15 cellular contexts compared by ENCODE assay signal in the genomic region with DNA sequence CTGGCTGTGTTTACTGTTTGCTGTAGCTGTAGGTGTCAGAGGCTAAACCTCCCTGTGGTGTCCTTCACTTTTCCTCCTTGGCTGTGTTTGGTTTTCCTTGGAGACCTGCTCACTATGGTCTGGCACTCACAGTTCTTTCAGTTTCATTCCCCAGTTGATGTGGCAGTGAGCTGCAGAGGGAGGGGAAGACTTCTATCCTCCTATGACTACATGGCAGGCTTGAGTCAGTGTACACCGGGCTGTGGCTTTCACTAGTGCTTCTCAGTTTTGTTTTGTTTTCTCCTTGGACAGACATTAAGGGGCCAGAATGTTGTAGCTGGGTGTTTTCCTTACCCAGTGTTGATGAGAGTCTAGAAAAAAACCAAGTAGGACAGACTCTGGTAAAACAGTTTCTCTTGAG. TPM values are rescaled to one million over a fixed set of nuclear protein-coding genes. Genes with fewer than 3 reads are reported as not detected.
DNase-seq lines count a peak whose midpoint lies in the region; ATAC-seq, FAIRE-seq and TF ChIP-seq lines count a peak whose summit lies in the region.
"Not testable (repeated sequence)": the region's sequence is repeated elsewhere in the genome, so short reads cannot be mapped to it uniquely, and the experiment has no call there.
"Had no signal": no experiment of that assay in that cellular context is flagged by ENCODE, and none has a peak within 500 bp of the region (broad histone marks: within the 10 kb centered on the region; RNA-seq: fewer than 3 reads in every experiment).

No MANE protein-coding gene starts in this region.

- in situ Hi-C loops in GM12878 (cut with MboI): not testable (repeated sequence)

- RAD21 ChIA-PET in GM12878 (lab: Charles Lee; ENCODE audit: unreplicated experiment): not testable (repeated sequence)

- CTCF ChIA-PET in GM12878 (lab: Yijun Ruan, JAX): not testable (repeated sequence)

- peak; percentile 13 for FAIRE-seq in GM12878 (lab: Jason Lieb, UNC)

- not testable (repeated sequence) for H3K27me3 ChIP-seq in GM12878 (replicated peaks in 1 of 2; ENCODE audit: control insufficient read depth in 2 of 2, insufficient read depth in 2 of 2, low read length in 1 of 2)

- not testable (repeated sequence) for H3K4me1 ChIP-seq in GM12878 (ENCODE audit: control insufficient read depth, insufficient read depth, low read length)

- not testable (repeated sequence) for TF ChIP-seq CTCF in GM12878 (IDR thresholded peaks at IDR 0.05 in 2 of 3, conservative IDR thresholded peaks at IDR 0.05 in 1 of 3; ENCODE audit: control insufficient read depth in 2 of 3, extremely low read depth in 1 of 3, insufficient read depth in 1 of 3, low read depth in 3 of 3, low read length in 3 of 3)

- not testable (repeated sequence) for DNase-seq in GM12878 (ENCODE audit: low read depth, low spot score); stimulated activated naive CD8-positive, alpha-beta T cell treated with anti-CD3 and anti-CD28 coated beads, Interleukin-15, Interleukin-2, amounts not matched to agents 100 U/mL and 50 U/mL, for 24 hours

- not testable (repeated sequence) for H3K4me3 ChIP-seq in GM12878

- BruUV-seq in GM12878 (replicated peaks; lab: Mats Ljungman, UMichigan): not testable (repeated sequence)

- H3K79me2 ChIP-seq in GM12878 (ENCODE audit: control insufficient read depth, insufficient read depth, low read length): not testable (repeated sequence)

- not testable (repeated sequence) for H2AFZ ChIP-seq in GM12878 (ENCODE audit: control insufficient read depth, low read depth, low read length)

- not testable (repeated sequence) for TF ChIP-seq POLR2A in GM12878 (IDR thresholded peaks at IDR 0.05; ENCODE audit: low read depth, low read length)

- not testable (repeated sequence) for H3K27ac ChIP-seq in GM12878 (ENCODE audit: control insufficient read depth, insufficient read depth)

- SMC1A ChIA-PET in GM12878 (lab: Charles Lee; ENCODE audit: uncharacterized antibody, unreplicated experiment): not testable (repeated sequence)

- TF ChIP-seq EP300 in GM12878 (IDR thresholded peaks at IDR 0.05; ENCODE audit: borderline replicate concordance in 1 of 2, control insufficient read depth in 1 of 2, low read depth in 2 of 2, low read length in 2 of 2): not testable (repeated sequence)

- ATAC-seq in GM18520 (IDR thresholded peaks at IDR 0.05; ENCODE audit: unreplicated experiment): peak; percentile 99
- ATAC-seq in GM19397 (IDR thresholded peaks at IDR 0.05; ENCODE audit: unreplicated experiment): peak; percentile 100
- ATAC-seq in GM21619 (IDR thresholded peaks at IDR 0.05; ENCODE audit: unreplicated experiment): peak; percentile 99
- ATAC-seq in HG02884 (IDR thresholded peaks at IDR 0.05; ENCODE audit: unreplicated experiment): peak; percentile 100
- peak; percentile 99 for ATAC-seq in HG03139 (IDR thresholded peaks at IDR 0.05; ENCODE audit: unreplicated experiment)
- peak; percentile 100 for ATAC-seq in HG03571 (IDR thresholded peaks at IDR 0.05; ENCODE audit: unreplicated experiment)
- ATAC-seq in GM12878: peak; percentile 100
- ATAC-seq in stimulated activated naive CD8-positive, alpha-beta T cell treated with anti-CD3 and anti-CD28 coated beads, Interleukin-15, Interleukin-2, amounts not matched to agents 100 U/mL and 50 U/mL, for 24 hours: peak; percentile 99

- intact Hi-C loops in GM12878 (cut with micrococcal nuclease; ENCODE audit: unreplicated experiment): not testable (repeated sequence)

- not testable (repeated sequence) for H3K36me3 ChIP-seq in GM12878 (ENCODE audit: control insufficient read depth in 2 of 2, insufficient read depth in 2 of 2, low read length in 1 of 2)

- no CpG with 5 or more reads among the region's 1 CpG for WGBS in GM12878 (ENCODE audit: insufficient coverage, insufficient replicate concordance, low lambda C conversion rate, missing lambda C conversion rate)

- TF ChIP-seq RAD21 in GM12878 (IDR thresholded peaks at IDR 0.05; ENCODE audit: insufficient read depth, low read depth, low read length): not testable (repeated sequence)

- not testable (repeated sequence) for H4K20me1 ChIP-seq in GM12878 (ENCODE audit: control insufficient read depth, insufficient read depth)

- not testable (repeated sequence) for H3K4me2 ChIP-seq in GM12878 (ENCODE audit: control insufficient read depth, insufficient read depth)

- H3K9ac ChIP-seq in GM12878 (ENCODE audit: control insufficient read depth, insufficient read depth, low read length): not testable (repeated sequence)

- not testable (repeated sequence) for H3K9me3 ChIP-seq in GM12878 (replicated peaks; ENCODE audit: control insufficient read depth, insufficient read depth, low read length)

- POLR2A ChIA-PET in GM12878 (lab: Charles Lee): not testable (repeated sequence)

RNA-seq across cellular contexts. Expression of gene MAGEA9B, which starts 13.8 kb away (rescaled TPM):
- not detected in 2 replicates for total RNA-seq in GM12878 (2013; cell fraction: nucleolus; rRNA removed)
- total RNA-seq in GM12878 (2014; rRNA removed): not detected in 2 replicates
- total RNA-seq in GM12878 (2014; rRNA removed; fragmentation: Illumina TruSeq; extraction: Trizol): not detected in 2 replicates
- not detected in 2 replicates for total RNA-seq in GM12878 (2021)
- polyA plus RNA-seq in GM12878 (2011; ENCODE audit: low read depth): not detected
- polyA plus RNA-seq in GM12878 (2011; rRNA removed): 0.06 and 0.08 TPM in 2 replicates
- polyA plus RNA-seq in GM12878 (2011; cell fraction: cytosol; rRNA removed): 0.07 and 0.10 TPM in 2 replicates
- 0.21 TPM in 1 of 2 replicates, not detected in the other for polyA plus RNA-seq in GM12878 (2011; cell fraction: nucleus; rRNA removed)
- not detected in 2 replicates for polyA plus RNA-seq in GM12878 (2012)
- not detected in 2 replicates for polyA plus RNA-seq in GM12878 (2014; fragmentation: Illumina TruSeq; extraction: Trizol)
- not detected for polyA plus RNA-seq in GM12878 (2014; fragmentation: Nextera tagmentation; extraction: Ambion mirVana)
- not detected in 2 replicates for polyA plus RNA-seq in GM12878 (2014; rRNA removed)
- not detected for polyA plus RNA-seq in GM12878 (2016; fragmentation: Nextera tagmentation; extraction: Ambion mirVana)
- polyA minus RNA-seq in GM12878 (2011; rRNA and poly(A)+ RNA removed): 0.10 TPM in 1 of 2 replicates, not detected in the other
- polyA minus RNA-seq in GM12878 (2011; cell fraction: cytosol; rRNA and poly(A)+ RNA removed): not detected in 2 replicates
- not detected in 2 replicates for polyA minus RNA-seq in GM12878 (2011; cell fraction: nucleus; rRNA and poly(A)+ RNA removed)
- total RNA-seq: body of pancreas; CD4-positive, alpha-beta memory T cell; fibroblast of villous mesenchyme; kidney; Right ventricle myocardium superior; T-cell; vagina had no signal
- polyA plus RNA-seq: CD4-positive, alpha-beta memory T cell had no signal

RNA-seq across cellular contexts. Expression of gene HSFX2, which starts 21.7 kb away (rescaled TPM):
- not detected in 2 replicates for total RNA-seq in GM12878 (2013; cell fraction: nucleolus; rRNA removed)
- total RNA-seq in GM12878 (2014; rRNA removed) (0.11 TPM in 1 of 2 replicates, not detected in the other), GM12878 (2014; rRNA removed; fragmentation: Illumina TruSeq; extraction: Trizol) (0.18 TPM in 1 of 2 replicates, not detected in the other), GM12878 (2021) (not detected in 2 replicates)
- not detected for polyA plus RNA-seq in GM12878 (2011; ENCODE audit: low read depth)
- polyA plus RNA-seq in GM12878 (2011; rRNA removed) (0.07 TPM in 1 of 2 replicates, not detected in the other), GM12878 (2014; fragmentation: Illumina TruSeq; extraction: Trizol) (not detected in 2 replicates), GM12878 (2014; fragmentation: Nextera tagmentation; extraction: Ambion mirVana) (not detected), GM12878 (2014; rRNA removed) (0.14 TPM in 1 of 2 replicates, not detected in the other), GM12878 (2016; fragmentation: Nextera tagmentation; extraction: Ambion mirVana) (not detected)
- 0.12 TPM in 1 of 2 replicates, not detected in the other for polyA plus RNA-seq in GM12878 (2011; cell fraction: cytosol; rRNA removed)
- 0.25 TPM in 1 of 2 replicates, not detected in the other for polyA plus RNA-seq in GM12878 (2011; cell fraction: nucleus; rRNA removed)
- polyA plus RNA-seq in GM12878 (2012): 0.10 TPM in 1 of 2 replicates, not detected in the other
- not detected in 2 replicates for polyA minus RNA-seq in GM12878 (2011; rRNA and poly(A)+ RNA removed)
- not detected in 2 replicates for polyA minus RNA-seq in GM12878 (2011; cell fraction: cytosol; rRNA and poly(A)+ RNA removed)
- 0.24 and 1.3 TPM in 2 replicates for polyA minus RNA-seq in GM12878 (2011; cell fraction: nucleus; rRNA and poly(A)+ RNA removed)
- total RNA-seq: body of pancreas, Right ventricle myocardium superior, T-cell, vagina had no signal

RNA-seq across cellular contexts. Expression of gene HSFX3, which starts 23.7 kb away (rescaled TPM):
- not detected in 2 replicates for total RNA-seq in GM12878 (2013; cell fraction: nucleolus; rRNA removed)
- 0.40 TPM in 1 of 2 replicates, not detected in the other for total RNA-seq in GM12878 (2014; rRNA removed)
- total RNA-seq in GM12878 (2014; rRNA removed; fragmentation: Illumina TruSeq; extraction: Trizol): not detected in 2 replicates
- total RNA-seq in GM12878 (2021): not detected in 2 replicates
- not detected for polyA plus RNA-seq in GM12878 (2011; ENCODE audit: low read depth)
- 0.05 TPM in 1 of 2 replicates, not detected in the other for polyA plus RNA-seq in GM12878 (2011; rRNA removed)
- polyA plus RNA-seq in GM12878 (2011; cell fraction: cytosol; rRNA removed): 0.06 and 0.07 TPM in 2 replicates
- not detected in 2 replicates for polyA plus RNA-seq in GM12878 (2011; cell fraction: nucleus; rRNA removed)
- not detected in 2 replicates for polyA plus RNA-seq in GM12878 (2012)
- 0.29 TPM in 1 of 2 replicates, not detected in the other for polyA plus RNA-seq in GM12878 (2014; fragmentation: Illumina TruSeq; extraction: Trizol)
- polyA plus RNA-seq in GM12878 (2014; fragmentation: Nextera tagmentation; extraction: Ambion mirVana): under 1 TPM in 1 of 2 experiments, not detected in 1; 0.29 TPM
- polyA plus RNA-seq in GM12878 (2014; rRNA removed): 0.26 TPM in 1 of 2 replicates, not detected in the other
- polyA plus RNA-seq in GM12878 (2016; fragmentation: Nextera tagmentation; extraction: Ambion mirVana): not detected
- polyA minus RNA-seq in GM12878 (2011; rRNA and poly(A)+ RNA removed): 0.52 TPM in 1 of 2 replicates, not detected in the other
- polyA minus RNA-seq in GM12878 (2011; cell fraction: cytosol; rRNA and poly(A)+ RNA removed): not detected in 2 replicates
- polyA minus RNA-seq in GM12878 (2011; cell fraction: nucleus; rRNA and poly(A)+ RNA removed): not detected in 2 replicates
- total RNA-seq: body of pancreas; CD4-positive, alpha-beta memory T cell; fibroblast of villous mesenchyme; kidney; Right ventricle myocardium superior; T-cell; vagina had no signal
- polyA plus RNA-seq: CD4-positive, alpha-beta memory T cell had no signal

RNA-seq across cellular contexts. Expression of gene EOLA1, which starts 32.6 kb away (rescaled TPM):
- total RNA-seq in GM12878 (2013; cell fraction: nucleolus; rRNA removed): 20.5 and 23.1 TPM in 2 replicates
- 20.4 and 20.7 TPM in 2 replicates for total RNA-seq in GM12878 (2014; rRNA removed)
- 22.0 and 24.6 TPM in 2 replicates for total RNA-seq in GM12878 (2014; rRNA removed; fragmentation: Illumina TruSeq; extraction: Trizol)
- total RNA-seq in GM12878 (2021): 27.1 and 28.6 TPM in 2 replicates
- 16.1 TPM for polyA plus RNA-seq in GM12878 (2011; ENCODE audit: low read depth)
- 42.3 and 42.8 TPM in 2 replicates for polyA plus RNA-seq in GM12878 (2011; rRNA removed)
- polyA plus RNA-seq in GM12878 (2011; cell fraction: cytosol; rRNA removed): 33.7 and 36.5 TPM in 2 replicates
- 38.1 and 45.5 TPM in 2 replicates for polyA plus RNA-seq in GM12878 (2011; cell fraction: nucleus; rRNA removed)
- polyA plus RNA-seq in GM12878 (2012): 23.2 and 26.3 TPM in 2 replicates
- polyA plus RNA-seq in GM12878 (2014; fragmentation: Illumina TruSeq; extraction: Trizol): 21.4 and 23.8 TPM in 2 replicates
- 10 to 100 TPM in 1 of 2 experiments, 1 to 10 TPM in 1; 9.2 to 17.6 TPM for polyA plus RNA-seq in GM12878 (2014; fragmentation: Nextera tagmentation; extraction: Ambion mirVana)
- polyA plus RNA-seq in GM12878 (2014; rRNA removed): 24.7 and 27.1 TPM in 2 replicates
- polyA plus RNA-seq in GM12878 (2016; fragmentation: Nextera tagmentation; extraction: Ambion mirVana): 10 to 100 TPM; 26.5 to 26.6 TPM
- 19.1 and 27.5 TPM in 2 replicates for polyA minus RNA-seq in GM12878 (2011; rRNA and poly(A)+ RNA removed)
- polyA minus RNA-seq in GM12878 (2011; cell fraction: cytosol; rRNA and poly(A)+ RNA removed): 10.1 and 11.8 TPM in 2 replicates
- polyA minus RNA-seq in GM12878 (2011; cell fraction: nucleus; rRNA and poly(A)+ RNA removed): 33.7 and 43.8 TPM in 2 replicates

RNA-seq across cellular contexts. Expression of gene TMEM185A, which starts 58.1 kb away (rescaled TPM):
- 32.1 and 34.2 TPM in 2 replicates for total RNA-seq in GM12878 (2013; cell fraction: nucleolus; rRNA removed)
- total RNA-seq in GM12878 (2014; rRNA removed) (11.9 and 12.5 TPM in 2 replicates), GM12878 (2014; rRNA removed; fragmentation: Illumina TruSeq; extraction: Trizol) (9.6 and 11.0 TPM in 2 replicates), GM12878 (2021) (13.0 and 15.0 TPM in 2 replicates)
- polyA plus RNA-seq in GM12878 (2011; ENCODE audit: low read depth): 9.0 TPM
- polyA plus RNA-seq in GM12878 (2011; rRNA removed) (24.5 and 25.1 TPM in 2 replicates), GM12878 (2014; fragmentation: Illumina TruSeq; extraction: Trizol) (11.2 and 11.5 TPM in 2 replicates), GM12878 (2014; fragmentation: Nextera tagmentation; extraction: Ambion mirVana) (1 to 10 TPM; 2.4 to 3.9 TPM), GM12878 (2014; rRNA removed) (11.6 and 11.9 TPM in 2 replicates), GM12878 (2016; fragmentation: Nextera tagmentation; extraction: Ambion mirVana) (10 to 100 TPM; 16.8 to 19.1 TPM)
- polyA plus RNA-seq in GM12878 (2011; cell fraction: cytosol; rRNA removed): 24.1 and 27.1 TPM in 2 replicates
- polyA plus RNA-seq in GM12878 (2011; cell fraction: nucleus; rRNA removed): 20.7 and 26.0 TPM in 2 replicates
- polyA plus RNA-seq in GM12878 (2012): 9.3 and 13.1 TPM in 2 replicates
- 29.6 and 32.6 TPM in 2 replicates for polyA minus RNA-seq in GM12878 (2011; rRNA and poly(A)+ RNA removed)
- polyA minus RNA-seq in GM12878 (2011; cell fraction: cytosol; rRNA and poly(A)+ RNA removed): 8.6 and 13.2 TPM in 2 replicates
- polyA minus RNA-seq in GM12878 (2011; cell fraction: nucleus; rRNA and poly(A)+ RNA removed): 7.4 and 12.2 TPM in 2 replicates
